25 cellular contexts compared by ENCODE assay signal in the genomic region with DNA sequence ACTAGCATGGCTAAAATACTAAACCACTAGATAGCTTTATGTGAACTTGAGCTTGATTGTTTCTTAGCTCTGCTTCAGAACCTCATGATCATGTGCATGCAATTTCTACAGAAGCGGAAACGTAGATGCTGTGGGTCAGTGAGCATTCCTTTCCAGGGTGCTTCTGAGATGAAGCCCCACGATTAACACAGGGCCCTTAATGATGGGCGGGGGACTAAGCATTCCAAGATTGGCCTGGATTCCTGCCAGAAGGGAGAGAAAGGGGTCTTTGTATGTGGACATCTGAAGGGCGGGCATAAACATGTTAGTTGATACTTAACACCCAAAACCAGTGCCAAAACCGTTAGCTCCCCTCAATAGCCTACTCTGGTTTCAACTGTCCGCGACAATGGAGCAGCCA. TPM values are rescaled to one million over a fixed set of nuclear protein-coding genes. Genes with fewer than 3 reads are reported as not detected.
DNase-seq lines count a peak whose midpoint lies in the region; ATAC-seq and TF ChIP-seq lines count a peak whose summit lies in the region.
"Had no signal": no experiment of that assay in that cellular context is flagged by ENCODE, and none has a peak within 500 bp of the region (broad histone marks: within the 10 kb centered on the region; RNA-seq: fewer than 3 reads in every experiment).

No MANE protein-coding gene starts in this region.

- H3K27me3 ChIP-seq in endodermal cell (ENCODE audit: control insufficient read depth, insufficient read depth, low read length, poor library complexity, severe bottlenecking) (no peaks in the 10 kb centered on the region), neuronal stem cell (ENCODE audit: control insufficient read depth in 3 of 3, insufficient read depth in 3 of 3, low read depth in 1 of 3, low read length in 3 of 3) (no peaks in the 10 kb centered on the region)
- H3K27me3 ChIP-seq: ovary, right lobe of liver, upper lobe of left lung had no signal

- no peak overlapping the region for H3K4me2 ChIP-seq in neuronal stem cell (ENCODE audit: insufficient read depth, low read length, poor library complexity, severe bottlenecking)

- H3K4me1 Mint-ChIP-seq in endodermal cell, result peaks cover 8% of the 10 kb centered on the region
- no peaks in the 10 kb centered on the region for H3K4me1 Mint-ChIP-seq in stimulated activated naive B cell treated with anti-CD40 and anti-IgM and Interleukin-4, amounts not matched to agents 10 μg/mL and 1 μg/mL and 100 μg/mL, for 72 hours
- H3K4me1 Mint-ChIP-seq: activated B cell treated with CpG ODN at 0.5 μM for 24 hours; activated CD4-positive, alpha-beta memory T cell treated with anti-CD3 and anti-CD28 coated beads, Interleukin-2, amount 10 ng/mL, durations not matched to agents 7 days and 5 days; natural killer cell had no signal

- H3K14ac ChIP-seq in neuronal stem cell (ENCODE audit: low read length), result no peak overlapping the region

- no peak overlapping the region for H3K23ac ChIP-seq in neuronal stem cell (ENCODE audit: low read depth, low read length, poor library complexity)

- no peak overlapping the region for H3K27ac Mint-ChIP-seq in endodermal cell
- H3K27ac Mint-ChIP-seq in stimulated activated naive B cell treated with anti-CD40 and anti-IgM and Interleukin-4, amounts not matched to agents 10 μg/mL and 1 μg/mL and 100 μg/mL, for 72 hours, result no peak overlapping the region
- H3K27ac Mint-ChIP-seq: activated B cell treated with CpG ODN at 0.5 μM for 24 hours; activated CD4-positive, alpha-beta memory T cell treated with anti-CD3 and anti-CD28 coated beads, Interleukin-2, amount 10 ng/mL, durations not matched to agents 7 days and 5 days; mesothelial cell of epicardium; natural killer cell had no signal

- peak overlapping the region; percentile 67 for H3K27ac ChIP-seq in endodermal cell (ENCODE audit: low read depth, low read length)
- H3K27ac ChIP-seq in neuronal stem cell (replicated peaks; ENCODE audit: low read length), result no peak overlapping the region
- H3K27ac ChIP-seq: HL-60, ovary, right lobe of liver, RWPE1, upper lobe of left lung had no signal

- H3K4me1 ChIP-seq in endodermal cell (ENCODE audit: control insufficient read depth, insufficient read depth, low read length) (peaks cover 5% of the 10 kb centered on the region), neuronal stem cell (ENCODE audit: control insufficient read depth in 2 of 2, insufficient read depth in 1 of 2, low read depth in 1 of 2, low read length in 2 of 2) (peaks cover 0 to 10% of the 10 kb centered on the region in 2 donors)
- H3K4me1 ChIP-seq: BE2C, Caco-2, right lobe of liver, upper lobe of left lung had no signal

- H3K9ac ChIP-seq in endodermal cell (ENCODE audit: extremely low read depth, low read length, poor library complexity, severe bottlenecking), result no peak overlapping the region
- H3K9ac ChIP-seq in neuronal stem cell (ENCODE audit: low read depth, low read length, poor library complexity), result no peak overlapping the region

- H3K4me3 ChIP-seq in endodermal cell (ENCODE audit: low read length), result no peak overlapping the region
- no peak overlapping the region for H3K4me3 ChIP-seq in neuronal stem cell (ENCODE audit: low read length in 2 of 2)
- H3K4me3 ChIP-seq: ovary, right lobe of liver, upper lobe of left lung had no signal

- no peaks in the 10 kb centered on the region for H3K36me3 ChIP-seq in endodermal cell (ENCODE audit: control insufficient read depth, insufficient read depth, low read length)
- H3K36me3 ChIP-seq in neuronal stem cell (replicated peaks in 1 of 2; ENCODE audit: control insufficient read depth in 2 of 2, insufficient read depth in 2 of 2, low read length in 2 of 2), result no peaks in the 10 kb centered on the region
- H3K36me3 ChIP-seq: BE2C, ovary, right lobe of liver, upper lobe of left lung had no signal

- DNase-seq in NCI-H1417 (lab: John Stamatoyannopoulos, UW) (peak in 2 of 3 experiments; percentile 25 to 28), NCI-H1417 treated with DMSO at 0.1 percent for 48 hours (lab: John Stamatoyannopoulos, UW) (no peak), NCI-H748 treated with DMSO at 0.1 percent for 48 hours (lab: John Stamatoyannopoulos, UW) (peak; percentile 87), endodermal cell (no peak), neuronal stem cell (ENCODE audit: low spot score) (no peak), ecto neural progenitor cell (ENCODE audit: low spot score) (no peak), NOMO-1 treated with DMSO at 0.1 percent for 48 hours (lab: John Stamatoyannopoulos, UW; ENCODE audit: unreplicated experiment) (no peak)
- no peak for DNase-seq in stimulated activated naive B cell treated with anti-CD40 and anti-IgM and Interleukin-4, amounts not matched to agents 10 μg/mL and 1 μg/mL and 100 μg/mL, for 72 hours
- DNase-seq: activated B cell treated with CpG ODN at 0.5 μM for 24 hours; activated CD4-positive, alpha-beta memory T cell treated with anti-CD3 and anti-CD28 coated beads, Interleukin-2, amount 10 ng/mL, durations not matched to agents 7 days and 5 days; activated gamma-delta T cell; Caco-2; EL; natural killer cell; NCI-H1436 treated with DMSO at 0.1 percent for 48 hours; ovary; right lobe of liver; T1000 had no signal

- H3K18ac ChIP-seq in neuronal stem cell (ENCODE audit: low read length), result no peak overlapping the region

- WGBS in endodermal cell (ENCODE audit: insufficient coverage in 1 of 2, insufficient read length in 1 of 2), 2 experiments, result 83 to 90% methylated on average over 2 to 8 of the region's 8 CpGs
- WGBS in neuronal stem cell (ENCODE audit: extremely low coverage in 2 of 2, insufficient read length in 2 of 2, insufficient replicate concordance in 1 of 2), 2 donors, result no CpG with 5 or more reads among the region's 8 CpGs

- no peaks in the 10 kb centered on the region for H3K36me3 Mint-ChIP-seq in endodermal cell (ENCODE audit: low read depth)
- H3K36me3 Mint-ChIP-seq in stimulated activated naive B cell treated with anti-CD40 and anti-IgM and Interleukin-4, amounts not matched to agents 10 μg/mL and 1 μg/mL and 100 μg/mL, for 72 hours, result no peaks in the 10 kb centered on the region
- H3K36me3 Mint-ChIP-seq: mesothelial cell of epicardium, natural killer cell had no signal

- H3K9me3 Mint-ChIP-seq in endodermal cell, result no peaks in the 10 kb centered on the region
- peaks cover 0 to 2% of the 10 kb centered on the region in 2 donors for H3K9me3 Mint-ChIP-seq in stimulated activated naive B cell treated with anti-CD40 and anti-IgM and Interleukin-4, amounts not matched to agents 10 μg/mL and 1 μg/mL and 100 μg/mL, for 72 hours
- H3K9me3 Mint-ChIP-seq: activated B cell treated with CpG ODN at 0.5 μM for 24 hours; activated CD4-positive, alpha-beta memory T cell treated with anti-CD3 and anti-CD28 coated beads, Interleukin-2, amount 10 ng/mL, durations not matched to agents 7 days and 5 days; mesothelial cell of epicardium had no signal

- no peak overlapping the region for H4K91ac ChIP-seq in neuronal stem cell (ENCODE audit: low read depth, low read length, poor library complexity)

- H3K27me3 Mint-ChIP-seq in endodermal cell (ENCODE audit: insufficient read depth), result peaks cover 27% of the 10 kb centered on the region
- peaks cover 22 to 38% of the 10 kb centered on the region in 2 donors for H3K27me3 Mint-ChIP-seq in stimulated activated naive B cell treated with anti-CD40 and anti-IgM and Interleukin-4, amounts not matched to agents 10 μg/mL and 1 μg/mL and 100 μg/mL, for 72 hours

- H2AFZ ChIP-seq in neuronal stem cell (ENCODE audit: low read length), result peak overlapping the region; percentile 77

- no peaks in the 10 kb centered on the region for H3K9me3 ChIP-seq in endodermal cell (ENCODE audit: control insufficient read depth, low read length)
- H3K9me3 ChIP-seq in neuronal stem cell (replicated peaks in 1 of 2; ENCODE audit: control insufficient read depth in 2 of 2, insufficient read depth in 1 of 2, low read depth in 1 of 2, low read length in 2 of 2), result no peaks in the 10 kb centered on the region
- H3K9me3 ChIP-seq: BE2C, Caco-2, ovary, right lobe of liver, upper lobe of left lung had no signal

- ATAC-seq in stimulated activated naive B cell treated with anti-CD40 and anti-IgM and Interleukin-4, amounts not matched to agents 10 μg/mL and 1 μg/mL and 100 μg/mL, for 72 hours (replicated peaks), result no peak
- ATAC-seq: HepG2, natural killer cell, right lobe of liver had no signal

- no peak overlapping the region for H3K4me3 Mint-ChIP-seq in endodermal cell
- H3K4me3 Mint-ChIP-seq in stimulated activated naive B cell treated with anti-CD40 and anti-IgM and Interleukin-4, amounts not matched to agents 10 μg/mL and 1 μg/mL and 100 μg/mL, for 72 hours, result no peak overlapping the region
- H3K4me3 Mint-ChIP-seq: activated B cell treated with CpG ODN at 0.5 μM for 24 hours; activated CD4-positive, alpha-beta memory T cell treated with anti-CD3 and anti-CD28 coated beads, Interleukin-2, amount 10 ng/mL, durations not matched to agents 7 days and 5 days; mesothelial cell of epicardium; natural killer cell had no signal

- no peak overlapping the region for H4K8ac ChIP-seq in neuronal stem cell (ENCODE audit: low read depth, low read length)

- no peak overlapping the region for H2BK15ac ChIP-seq in neuronal stem cell (ENCODE audit: low read length)

- H3K4ac ChIP-seq in neuronal stem cell (ENCODE audit: low read length), result no peak overlapping the region

- H2AK5ac ChIP-seq in neuronal stem cell (ENCODE audit: low read depth, low read length), result no peak overlapping the region

- H3K79me1 ChIP-seq in neuronal stem cell (ENCODE audit: low read depth, low read length), result no peaks in the 10 kb centered on the region

- H2BK5ac ChIP-seq in neuronal stem cell (ENCODE audit: low read length), result no peak overlapping the region

- no peak overlapping the region for H2BK120ac ChIP-seq in neuronal stem cell (ENCODE audit: low read depth, low read length)

- no peak overlapping the region for H2BK12ac ChIP-seq in neuronal stem cell (ENCODE audit: low read length)

- no peak for TF ChIP-seq CTCF in endodermal cell (conservative IDR thresholded peaks at IDR 0.05)

RNA-seq across cellular contexts. Expression of gene POU3F2, which starts 47.0 kb away (rescaled TPM):
- total RNA-seq in endodermal cell, result under 1 TPM in 1 of 2 donors, not detected in 1; 0.07 TPM
- 89.2 TPM for polyA plus RNA-seq in endodermal cell (2013, experiment 1 of 2)
- 82.9 TPM for polyA plus RNA-seq in endodermal cell (2013, experiment 2 of 2)
- 11.3 TPM for polyA plus RNA-seq in neuronal stem cell (2013, experiment 1 of 2)
- 12.1 TPM for polyA plus RNA-seq in neuronal stem cell (2013, experiment 2 of 2)
- total RNA-seq: activated B cell treated with CpG ODN at 0.5 μM for 24 hours; activated CD4-positive, alpha-beta memory T cell treated with anti-CD3 and anti-CD28 coated beads, Interleukin-2, amount 10 ng/mL, durations not matched to agents 7 days and 5 days; Caco-2; HepG2; mesothelial cell of epicardium; natural killer cell; NCI-H460; ovary; right lobe of liver; upper lobe of left lung had no signal
- polyA plus RNA-seq: HepG2 had no signal

Comparison
In these comparisons a context has a peak if more than half of its experiments do, and no peak if none do; other contexts are left out.
1. DNase-seq: peak in NCI-H1417 (2 of 3) and NCI-H748 treated with DMSO at 0.1 percent for 48 hours (single experiment); none in NCI-H1417 treated with DMSO at 0.1 percent for 48 hours (single experiment), endodermal cell (single experiment), neuronal stem cell (single experiment), stimulated activated naive B cell treated with anti-CD40 and anti-IgM and Interleukin-4, amounts not matched to agents 10 μg/mL and 1 μg/mL and 100 μg/mL, for 72 hours (single experiment), ecto neural progenitor cell (single experiment) and NOMO-1 treated with DMSO at 0.1 percent for 48 hours (single experiment).